In genomic region chr9:37311938-37312730, GRCh38 we compare ENCODE assay signal across 1 cellular context.
TF ChIP-seq lines count a peak whose summit lies in the region.

No MANE protein-coding gene starts in this region.

TF ChIP-seq in HepG2, 621 proteins besides CTCF, POLR2A, EP300 and RAD21 (continued from another document):
- TF ChIP-seq ZNF276 (CRISPR knock-in tag; IDR thresholded peaks at IDR 0.05; ENCODE audit: low read depth) (no peak), HNF4G (IDR thresholded peaks at IDR 0.05; ENCODE audit: borderline replicate concordance, low read depth, low read length) (no peak), HNF4G (CRISPR knock-in tag; IDR thresholded peaks at IDR 0.05; ENCODE audit: borderline replicate concordance, low read depth) (no peak), ZNF225 (CRISPR knock-in tag; IDR thresholded peaks at IDR 0.05) (no peak), NONO (IDR thresholded peaks at IDR 0.05) (no peak), NONO (CRISPR knock-in tag; conservative IDR thresholded peaks at IDR 0.05) (no peak), ZNF839 (CRISPR knock-in tag; IDR thresholded peaks at IDR 0.05; ENCODE audit: borderline replicate concordance) (no peak), ZNF746 (CRISPR knock-in tag; IDR thresholded peaks at IDR 0.05) (no peak), SUZ12 (IDR thresholded peaks at IDR 0.05; ENCODE audit: low read depth, low read length) (no peak), SMC3 (IDR thresholded peaks at IDR 0.05; ENCODE audit: low read length) (no peak), ZNF20 (CRISPR knock-in tag; IDR thresholded peaks at IDR 0.05) (no peak), ZNF446 (CRISPR knock-in tag; IDR thresholded peaks at IDR 0.05) (no peak)
- TF ChIP-seq, protein P1, sequence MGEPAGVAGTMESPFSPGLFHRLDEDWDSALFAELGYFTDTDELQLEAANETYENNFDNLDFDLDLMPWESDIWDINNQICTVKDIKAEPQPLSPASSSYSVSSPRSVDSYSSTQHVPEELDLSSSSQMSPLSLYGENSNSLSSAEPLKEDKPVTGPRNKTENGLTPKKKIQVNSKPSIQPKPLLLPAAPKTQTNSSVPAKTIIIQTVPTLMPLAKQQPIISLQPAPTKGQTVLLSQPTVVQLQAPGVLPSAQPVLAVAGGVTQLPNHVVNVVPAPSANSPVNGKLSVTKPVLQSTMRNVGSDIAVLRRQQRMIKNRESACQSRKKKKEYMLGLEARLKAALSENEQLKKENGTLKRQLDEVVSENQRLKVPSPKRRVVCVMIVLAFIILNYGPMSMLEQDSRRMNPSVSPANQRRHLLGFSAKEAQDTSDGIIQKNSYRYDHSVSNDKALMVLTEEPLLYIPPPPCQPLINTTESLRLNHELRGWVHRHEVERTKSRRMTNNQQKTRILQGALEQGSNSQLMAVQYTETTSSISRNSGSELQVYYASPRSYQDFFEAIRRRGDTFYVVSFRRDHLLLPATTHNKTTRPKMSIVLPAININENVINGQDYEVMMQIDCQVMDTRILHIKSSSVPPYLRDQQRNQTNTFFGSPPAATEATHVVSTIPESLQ (CRISPR knock-in tag; conservative IDR thresholded peaks at IDR 0.05): no peak
